8 cellular contexts compared by ENCODE assay signal in genomic region chr4:2763511-2763967, GRCh38. TPM values are rescaled to one million over a fixed set of nuclear protein-coding genes. Genes with fewer than 3 reads are reported as not detected.
DNase-seq lines count a peak whose midpoint lies in the region; ATAC-seq and TF ChIP-seq lines count a peak whose summit lies in the region.

No MANE protein-coding gene starts in this region.

- no peaks in the 10 kb centered on the region for H3K27me3 Mint-ChIP-seq in activated naive CD4-positive, alpha-beta T cell treated with anti-CD3 and anti-CD28 coated beads for 36 hours (ENCODE audit: low read depth)

- no peaks in the 10 kb centered on the region for H3K9me3 Mint-ChIP-seq in activated naive CD4-positive, alpha-beta T cell treated with anti-CD3 and anti-CD28 coated beads for 36 hours
- no peaks in the 10 kb centered on the region for H3K9me3 Mint-ChIP-seq in activated naive CD4-positive, alpha-beta T cell treated with anti-CD3 and anti-CD28 coated beads, Interleukin-2, amount 50 U/mL, for 72 hours

- no peaks in the 10 kb centered on the region for H3K27me3 ChIP-seq in colonic mucosa
- no peaks in the 10 kb centered on the region for H3K27me3 ChIP-seq in mucosa of rectum (ENCODE audit: control insufficient read depth in 2 of 2, insufficient read depth in 2 of 2, low read length in 2 of 2)
- H3K27me3 ChIP-seq in uterus, result no peaks in the 10 kb centered on the region

- CTCF ChIA-PET in activated naive CD4-positive, alpha-beta T cell treated with anti-CD3 and anti-CD28 coated beads for 36 hours (lab: Charles Lee), result interaction anchor here (0.6 to 2.5 kb wide), 23 partner anchors 14 to 199 kb away, joined by 3 to 11 read pairs (median 4); partner anchors contain the start of genes GRK4 and NOP14

- peak overlapping the region; percentile 46 for H3K4me3 Mint-ChIP-seq in activated naive CD4-positive, alpha-beta T cell treated with anti-CD3 and anti-CD28 coated beads for 36 hours

- intact Hi-C loops in activated naive CD4-positive, alpha-beta T cell treated with anti-CD3 and anti-CD28 coated beads for 36 hours (cut with micrococcal nuclease), result no loop called here
- intact Hi-C loops in colonic mucosa (cut with DNase I), result loop anchor here (5.0 kb wide), 1 partner anchor 169 kb away; no protein-coding TSS in a partner anchor
- intact Hi-C loops in uterus (cut with DNase I; ENCODE audit: low total_unique reads), result no loop called here

- peaks cover 2% of the 10 kb centered on the region for H3K4me1 Mint-ChIP-seq in activated naive CD4-positive, alpha-beta T cell treated with anti-CD3 and anti-CD28 coated beads for 36 hours (ENCODE audit: low read depth)

- no peak for DNase-seq in activated naive CD4-positive, alpha-beta T cell treated with anti-CD3 and anti-CD28 coated beads for 36 hours
- no peak for DNase-seq in activated naive CD4-positive, alpha-beta T cell treated with anti-CD3 and anti-CD28 coated beads, Interleukin-2, amount 50 U/mL, for 72 hours (ENCODE audit: low spot score in 2 of 2)
- no peak for DNase-seq in colonic mucosa
- no peak for DNase-seq in uterus
- no peak for DNase-seq in RPMI8226
- no peak for DNase-seq in MV-4-11 (lab: John Stamatoyannopoulos, UW)

- no peak overlapping the region for H3K27ac Mint-ChIP-seq in activated naive CD4-positive, alpha-beta T cell treated with anti-CD3 and anti-CD28 coated beads for 36 hours
- peak overlapping the region in 1 of 2 donors; percentile 50 for H3K27ac Mint-ChIP-seq in activated naive CD4-positive, alpha-beta T cell treated with anti-CD3 and anti-CD28 coated beads, Interleukin-2, amount 50 U/mL, for 72 hours

- ATAC-seq in activated naive CD4-positive, alpha-beta T cell treated with anti-CD3 and anti-CD28 coated beads, Interleukin-2, amount 50 U/mL, for 72 hours, result no peak
- no peak for ATAC-seq in GM18502 (IDR thresholded peaks at IDR 0.05; ENCODE audit: poor library complexity, unreplicated experiment)

- peak overlapping the region; percentile 37 to 38 for H3K9ac ChIP-seq in colonic mucosa (ENCODE audit: low read depth in 2 of 2, low read length in 2 of 2)
- peak overlapping the region in 1 of 2 donors; percentile 72 for H3K9ac ChIP-seq in mucosa of rectum (ENCODE audit: low read depth in 1 of 2, low read length in 2 of 2)

- H3K9me3 ChIP-seq in colonic mucosa (no peaks in the 10 kb centered on the region), mucosa of rectum (ENCODE audit: control insufficient read depth in 2 of 2, low read length in 2 of 2) (no peaks in the 10 kb centered on the region), uterus (no peaks in the 10 kb centered on the region)

- H3K27ac ChIP-seq in colonic mucosa (peak overlapping the region; percentile 11), mucosa of rectum (ENCODE audit: low read depth in 2 of 2, low read length in 2 of 2) (peak overlapping the region in 1 of 2 donors; percentile 13), uterus (peak overlapping the region; percentile 46 to 58)

- peak overlapping the region; percentile 21 for H3K4me3 ChIP-seq in colonic mucosa
- peak overlapping the region; percentile 5 to 66 for H3K4me3 ChIP-seq in mucosa of rectum (ENCODE audit: low read length in 2 of 2)
- peak overlapping the region; percentile 47 to 51 for H3K4me3 ChIP-seq in uterus

- no peaks in the 10 kb centered on the region for H3K36me3 Mint-ChIP-seq in activated naive CD4-positive, alpha-beta T cell treated with anti-CD3 and anti-CD28 coated beads for 36 hours (ENCODE audit: low read depth)
- no peaks in the 10 kb centered on the region for H3K36me3 Mint-ChIP-seq in activated naive CD4-positive, alpha-beta T cell treated with anti-CD3 and anti-CD28 coated beads, Interleukin-2, amount 50 U/mL, for 72 hours

- no peak for TF ChIP-seq CTCF in colonic mucosa (IDR thresholded peaks at IDR 0.05)
- TF ChIP-seq CTCF in uterus (IDR thresholded peaks at IDR 0.05), result no peak

- no peak for TF ChIP-seq POLR2A in uterus (IDR thresholded peaks at IDR 0.05)

- H3K36me3 ChIP-seq in colonic mucosa, result no peaks in the 10 kb centered on the region
- H3K36me3 ChIP-seq in mucosa of rectum (ENCODE audit: control insufficient read depth in 2 of 2, insufficient read depth in 2 of 2, low read length in 2 of 2), result no peaks in the 10 kb centered on the region
- H3K36me3 ChIP-seq in uterus, result no peaks in the 10 kb centered on the region

- H3K4me1 ChIP-seq in colonic mucosa (peaks cover 8% of the 10 kb centered on the region), mucosa of rectum (ENCODE audit: control insufficient read depth in 2 of 2, insufficient read depth in 2 of 2, low read length in 2 of 2) (peaks cover 31 to 45% of the 10 kb centered on the region in 2 donors), uterus (no peaks in the 10 kb centered on the region)

RNA-seq across cellular contexts. Expression of gene TNIP2, which starts 7.4 kb away (rescaled TPM):
- 10 to 100 TPM; 54.2 to 55.0 TPM for total RNA-seq in activated naive CD4-positive, alpha-beta T cell treated with anti-CD3 and anti-CD28 coated beads for 36 hours
- total RNA-seq in activated naive CD4-positive, alpha-beta T cell treated with anti-CD3 and anti-CD28 coated beads, Interleukin-2, amount 50 U/mL, for 72 hours, result 10 to 100 TPM; 48.9 to 75.5 TPM
- total RNA-seq in colonic mucosa (10 to 100 TPM; 43.6 to 61.3 TPM), uterus (10 to 100 TPM; 27.6 to 50.0 (median 36.1) TPM)

RNA-seq across cellular contexts. Expression of gene SH3BP2, which starts 29.3 kb away (rescaled TPM):
- 10 to 100 TPM; 45.7 to 47.4 TPM for total RNA-seq in activated naive CD4-positive, alpha-beta T cell treated with anti-CD3 and anti-CD28 coated beads for 36 hours
- 10 to 100 TPM; 56.6 to 77.6 TPM for total RNA-seq in activated naive CD4-positive, alpha-beta T cell treated with anti-CD3 and anti-CD28 coated beads, Interleukin-2, amount 50 U/mL, for 72 hours
- total RNA-seq in colonic mucosa (10 to 100 TPM; 62.2 to 70.8 TPM), uterus (10 to 100 TPM in 3 of 4 donors, 1 to 10 TPM in 1; 6.4 to 50.0 (median 29.3) TPM)
